19 cellular contexts compared by ENCODE assay signal in genomic region chr5:17306726-17307091, GRCh38.
DNase-seq lines count a peak whose midpoint lies in the region; ATAC-seq and TF ChIP-seq lines count a peak whose summit lies in the region.
"Had no signal": no experiment of that assay in that cellular context is flagged by ENCODE, and none has a peak within 500 bp of the region (broad histone marks: within the 10 kb centered on the region; RNA-seq: fewer than 3 reads in every experiment).

No MANE protein-coding gene starts in this region.

- no peaks in the 10 kb centered on the region for H3K27me3 ChIP-seq in left lung
- H3K27me3 ChIP-seq in stomach, result no peaks in the 10 kb centered on the region
- H3K27me3 ChIP-seq: BLaER1 treated with 17β-estradiol and CSF1 and Interleukin-3, amounts not matched to agents 10 nM and 100 nM; right lobe of liver had no signal

- DNase-seq in SK-N-MC (ENCODE audit: low read depth, low spot score) (no peak), left lung (no peak), stomach (no peak), NCI-H1092 (lab: John Stamatoyannopoulos, UW) (no peak), KBM-7 (no peak)
- no peak for DNase-seq in activated CD4-positive, CD25-positive, alpha-beta regulatory T cell treated with anti-CD3 and anti-CD28 coated beads, Interleukin-2, amount 50 U/mL, for 72 hours
- DNase-seq: activated CD4-positive, alpha-beta T cell treated with anti-CD3 and anti-CD28 coated beads, Interleukin-2, amount 10 ng/mL, durations not matched to agents 24 days and 14 days; activated naive CD4-positive, alpha-beta T cell treated with anti-CD3 and anti-CD28 coated beads, Interleukin-2, amount 50 U/mL, for 16 hours; amygdala; KG1; NCI-H1694; NCI-H2171; NCI-H510A treated with DMSO at 0.1 percent for 48 hours; SK-N-SH had no signal

- no peaks in the 10 kb centered on the region for H3K36me3 ChIP-seq in SK-N-MC (ENCODE audit: insufficient read depth, low read length)
- no peaks in the 10 kb centered on the region for H3K36me3 ChIP-seq in left lung
- no peaks in the 10 kb centered on the region for H3K36me3 ChIP-seq in stomach
- H3K36me3 ChIP-seq: BLaER1 treated with 17β-estradiol and CSF1 and Interleukin-3, amounts not matched to agents 10 nM and 100 nM; gastroesophageal sphincter; right lobe of liver had no signal

- no peaks in the 10 kb centered on the region for H3K9me3 ChIP-seq in SK-N-MC (ENCODE audit: low read depth, low read length)
- no peaks in the 10 kb centered on the region for H3K9me3 ChIP-seq in left lung
- no peaks in the 10 kb centered on the region for H3K9me3 ChIP-seq in stomach
- H3K9me3 ChIP-seq: gastroesophageal sphincter, right lobe of liver, SK-N-SH had no signal

- ATAC-seq in left lung (no peak), HG03442 (IDR thresholded peaks at IDR 0.05; ENCODE audit: unreplicated experiment) (no peak)
- ATAC-seq: gastroesophageal sphincter had no signal

- H3K4me3 ChIP-seq in SK-N-MC (no peak overlapping the region), left lung (no peak overlapping the region), stomach (no peak overlapping the region)
- H3K4me3 ChIP-seq: BLaER1 treated with 17β-estradiol and CSF1 and Interleukin-3, amounts not matched to agents 10 nM and 100 nM; gastroesophageal sphincter; right lobe of liver had no signal

- TF ChIP-seq CTCF in C4-2B (conservative IDR thresholded peaks at IDR 0.05) (no peak), left lung (IDR thresholded peaks at IDR 0.05) (no peak), stomach (IDR thresholded peaks at IDR 0.05) (no peak)

- H3K27ac ChIP-seq in C4-2B (peak overlapping the region; percentile 68), SK-N-MC (0 out of 2 replicates have a peak overlapping the region, but pooled peaks have one; percentile 38), left lung (peak overlapping the region; percentile 20 to 76), stomach (peak overlapping the region in 4 of 5 donors; percentile 26 to 66 (median 50))
- H3K27ac ChIP-seq: BLaER1 treated with 17β-estradiol and CSF1 and Interleukin-3, amounts not matched to agents 10 nM and 100 nM; gastroesophageal sphincter; right lobe of liver had no signal

- TF ChIP-seq EP300 in stomach (IDR thresholded peaks at IDR 0.05), result no peak

- WGBS in stomach, 5 donors, result 90 to 94% (median 92%) methylated on average over 8 to 14 of the region's 14 CpGs

- in situ Hi-C loops in KBM-7 (cut with MboI; ENCODE audit: low pct_unique_long_range_greater_than_20kb, low sequenced_read_pairs), result no loop called here

- intact Hi-C loops in left lung (cut with DNase I) (no loop called here), stomach (cut with DNase I; ENCODE audit: low total_unique reads) (no loop called here)

- no peak for TF ChIP-seq POLR2A in stomach (IDR thresholded peaks at IDR 0.05)

- no peak overlapping the region for H3K9ac ChIP-seq in SK-N-MC (ENCODE audit: insufficient read length)
- H3K9ac ChIP-seq: BLaER1 treated with 17β-estradiol and CSF1 and Interleukin-3, amounts not matched to agents 10 nM and 100 nM; SK-N-SH had no signal

- H3K4me1 ChIP-seq in left lung (peaks cover 3 to 6% of the 10 kb centered on the region in 2 donors), stomach (peaks cover 5 to 15% (median 9%) of the 10 kb centered on the region in 4 donors)
- H3K4me1 ChIP-seq: gastroesophageal sphincter, right lobe of liver had no signal
